ENCODE assay signal across 29 cellular contexts in genomic region chr4:8589336-8589735, GRCh38. TPM values are rescaled to one million over a fixed set of nuclear protein-coding genes. Genes with fewer than 3 reads are reported as not detected.
DNase-seq lines count a peak whose midpoint lies in the region; ATAC-seq, FAIRE-seq and TF ChIP-seq lines count a peak whose summit lies in the region.
"Had no signal": no experiment of that assay in that cellular context is flagged by ENCODE, and none has a peak within 500 bp of the region (broad histone marks: within the 10 kb centered on the region; RNA-seq: fewer than 3 reads in every experiment).

No MANE protein-coding gene starts in this region.

- no peak for FAIRE-seq in kidney (lab: Jason Lieb, UNC)
- FAIRE-seq: A549, GM12878 had no signal

- H3K4me3 ChIP-seq in RWPE2 (ENCODE audit: severe bottlenecking), result no peak overlapping the region
- H3K4me3 ChIP-seq in kidney (ENCODE audit: low read length in 2 of 2), result no peak overlapping the region
- no peak overlapping the region for H3K4me3 ChIP-seq in ovary
- no peak overlapping the region for H3K4me3 ChIP-seq in gastroesophageal sphincter
- H3K4me3 ChIP-seq: A549, GM12878, SK-N-MC had no signal

- TF ChIP-seq EP300 in ovary (IDR thresholded peaks at IDR 0.05) (no peak), gastroesophageal sphincter (IDR thresholded peaks at IDR 0.05) (no peak)

- ATAC-seq in RWPE2 (ENCODE audit: low read depth) (no peak), gastroesophageal sphincter (no peak)
- ATAC-seq: A549; CD8-positive, alpha-beta T cell; GM12878; Panc1 had no signal

- intact Hi-C loops in kidney (cut with DNase I) (no loop called here), ovary (cut with DNase I) (no loop called here)

- WGBS in ovary, 3 donors, result 76 to 84% (median 79%) methylated on average over 10 of the region's 10 CpGs
- 83 to 93% methylated on average over 5 of the region's 10 CpGs for WGBS in gastroesophageal sphincter (ENCODE audit: low coverage in 1 of 2), 2 donors

- DNase-seq in 8988T (peak; percentile 23), RWPE2 (ENCODE audit: low spot score) (peak; percentile 22), kidney (peak; percentile 49), ovary (peak in 3 of 5 donors; percentile 10 to 33 (median 27)), NCI-H524 treated with DMSO at 0.1 percent for 48 hours (lab: John Stamatoyannopoulos, UW) (no peak), midbrain (lab: John Stamatoyannopoulos, UW) (no peak)
- DNase-seq in activated T-cell treated with anti-CD3 and anti-CD28 coated beads, Interleukin-2, amount 50 U/mL, for 48 hours, result no peak
- DNase-seq: AML-193; Caco-2; CD8-positive, alpha-beta T cell; GDM1; GOT3; HCEC 1CT; NCI-H1048; NCI-H1417; NCI-H1694 treated with DMSO at 0.1 percent for 48 hours; NCI-H2081; NCI-H2227 treated with DMSO at 0.1 percent for 48 hours; NCI-H69; SHP77 treated with DMSO at 0.1 percent for 48 hours had no signal

- no peak for TF ChIP-seq POLR2A in ovary (IDR thresholded peaks at IDR 0.05)
- TF ChIP-seq POLR2A in gastroesophageal sphincter (IDR thresholded peaks at IDR 0.05), result no peak

- no peaks in the 10 kb centered on the region for H3K9me3 ChIP-seq in RWPE2 (ENCODE audit: severe bottlenecking)
- no peaks in the 10 kb centered on the region for H3K9me3 ChIP-seq in kidney (ENCODE audit: control insufficient read depth in 1 of 2, low read length in 2 of 2)
- H3K9me3 ChIP-seq in ovary, result no peaks in the 10 kb centered on the region
- no peaks in the 10 kb centered on the region for H3K9me3 ChIP-seq in gastroesophageal sphincter
- H3K9me3 ChIP-seq: A549, Caco-2 had no signal

- H3K9ac ChIP-seq in kidney (ENCODE audit: low read length in 2 of 2), result no peak overlapping the region

- H3K27me3 ChIP-seq in RWPE2 (ENCODE audit: insufficient read depth, poor library complexity, severe bottlenecking) (peaks cover 13% of the 10 kb centered on the region), ovary (no peaks in the 10 kb centered on the region), gastroesophageal sphincter (peaks cover 96% of the 10 kb centered on the region)

- TF ChIP-seq CTCF in RWPE2 (IDR thresholded peaks at IDR 0.05; ENCODE audit: poor library complexity, severe bottlenecking), result no peak
- no peak for TF ChIP-seq CTCF in kidney (IDR thresholded peaks at IDR 0.05; ENCODE audit: borderline replicate concordance, extremely low read depth, insufficient read depth)
- TF ChIP-seq CTCF in ovary (IDR thresholded peaks at IDR 0.05), result no peak
- TF ChIP-seq CTCF in gastroesophageal sphincter (IDR thresholded peaks at IDR 0.05), result no peak

- no peaks in the 10 kb centered on the region for H3K4me1 ChIP-seq in RWPE2 (ENCODE audit: insufficient read depth, poor library complexity, severe bottlenecking)
- peaks cover 0 to 7% of the 10 kb centered on the region in 2 donors for H3K4me1 ChIP-seq in kidney (ENCODE audit: control insufficient read depth in 1 of 2, insufficient read depth in 1 of 2, low read depth in 1 of 2, low read length in 2 of 2)
- peaks cover 12% of the 10 kb centered on the region for H3K4me1 ChIP-seq in ovary (ENCODE audit: insufficient read depth)
- H3K4me1 ChIP-seq in gastroesophageal sphincter, result peaks cover 0 to 18% (median 0%) of the 10 kb centered on the region in 3 donors
- H3K4me1 ChIP-seq: A549 had no signal

- H3K27ac ChIP-seq in RWPE2 (ENCODE audit: poor library complexity, severe bottlenecking) (no peak overlapping the region), kidney (ENCODE audit: low read depth in 2 of 2, low read length in 2 of 2) (no peak overlapping the region), ovary (no peak overlapping the region), gastroesophageal sphincter (no peak overlapping the region)
- H3K27ac ChIP-seq: A549, RWPE1, SK-N-MC had no signal

- no peaks in the 10 kb centered on the region for H3K36me3 ChIP-seq in RWPE2 (ENCODE audit: low read depth)
- H3K36me3 ChIP-seq in kidney (ENCODE audit: control insufficient read depth in 1 of 2, insufficient read depth in 2 of 2, low read length in 2 of 2), result no peaks in the 10 kb centered on the region
- no peaks in the 10 kb centered on the region for H3K36me3 ChIP-seq in ovary
- H3K36me3 ChIP-seq in gastroesophageal sphincter, result no peaks in the 10 kb centered on the region

RNA-seq across cellular contexts. Expression of gene CPZ, which starts 3.2 kb away (rescaled TPM):
- total RNA-seq in kidney, result 2.6 TPM
- polyA plus RNA-seq in kidney (ENCODE audit: insufficient read depth, low read depth, low replicate concordance), result 1.2 TPM
- total RNA-seq in ovary, result 100 to 1,000 TPM in 4 of 7 donors, 10 to 100 TPM in 3; 55.9 to 212 (median 129) TPM
- polyA plus RNA-seq in ovary, result 100 to 1,000 TPM in 1 of 2 donors, 10 to 100 TPM in 1; 51.0 to 170 TPM
- total RNA-seq in gastroesophageal sphincter, result 1 to 10 TPM in 3 of 4 donors, not detected in 1; 2.3 to 7.5 (median 3.2) TPM
- total RNA-seq: CD8-positive, alpha-beta T cell; GM12878; OCI-LY7 had no signal
- polyA plus RNA-seq: GM12878, IgD-negative memory B cell had no signal

RNA-seq across cellular contexts. Expression of gene GPR78, which starts 9.1 kb away (rescaled TPM):
- total RNA-seq in kidney, result not detected
- polyA plus RNA-seq in kidney (ENCODE audit: insufficient read depth, low read depth, low replicate concordance), result not detected
- total RNA-seq in ovary, result 10 to 100 TPM in 1 of 7 donors, 1 to 10 TPM in 6; 1.0 to 14.7 (median 6.5) TPM
- polyA plus RNA-seq in ovary, result 1 to 10 TPM; 1.6 to 5.4 TPM
- total RNA-seq in gastroesophageal sphincter, result not detected
- total RNA-seq: CD8-positive, alpha-beta T cell; GM12878; NCI-H460; OCI-LY7 had no signal
- polyA plus RNA-seq: IgD-negative memory B cell had no signal

Comparison
In these comparisons a context has a peak if more than half of its experiments do, and no peak if none do; other contexts are left out.
1. DNase-seq: peak in 8988T (single experiment), RWPE2 (single experiment), kidney (single experiment) and ovary (3 of 5); none in activated T-cell treated with anti-CD3 and anti-CD28 coated beads, Interleukin-2, amount 50 U/mL, for 48 hours (0 of 2), NCI-H524 treated with DMSO at 0.1 percent for 48 hours (single experiment) and midbrain (single experiment).
2. RNA of gene CPZ, which starts 3.2 kb away (total RNA-seq): 55.9 to 212 TPM in ovary; 2.3 to 7.5 TPM in gastroesophageal sphincter and 2.6 TPM in kidney (single experiment); every median in the first group is over 4 times any median in the second.